18 cellular contexts compared by ENCODE assay signal in the genomic region with DNA sequence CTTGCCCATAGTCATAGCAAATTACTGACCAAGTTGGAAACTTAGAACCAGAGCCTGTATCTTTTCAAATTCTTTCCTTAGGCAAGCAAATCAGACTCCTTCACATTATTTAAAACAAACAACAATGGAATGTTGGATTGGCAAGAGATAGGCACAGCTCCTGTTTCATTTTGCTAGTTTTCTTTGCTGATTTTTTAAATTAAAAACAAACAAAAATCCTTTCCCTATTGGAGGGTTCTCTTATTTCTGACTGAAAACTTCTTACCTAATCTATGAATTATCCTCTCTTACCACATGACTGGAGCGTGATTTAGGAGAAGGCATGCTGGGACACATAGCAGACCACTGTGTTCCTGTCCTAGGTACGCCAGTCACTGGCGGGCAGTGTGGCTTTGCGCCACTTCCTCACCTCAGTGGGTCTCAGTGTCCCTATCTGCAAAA.
DNase-seq lines count a peak whose midpoint lies in the region; ATAC-seq and TF ChIP-seq lines count a peak whose summit lies in the region.
"Had no signal": no experiment of that assay in that cellular context is flagged by ENCODE, and none has a peak within 500 bp of the region (broad histone marks: within the 10 kb centered on the region; RNA-seq: fewer than 3 reads in every experiment).

No MANE protein-coding gene starts in this region.

- peaks cover 33% of the 10 kb centered on the region for H3K4me1 ChIP-seq in GM23338 (ENCODE audit: insufficient read depth)
- no peaks in the 10 kb centered on the region for H3K4me1 ChIP-seq in left lung
- peaks cover 0 to 99% (median 35%) of the 10 kb centered on the region in 4 donors for H3K4me1 ChIP-seq in tibial artery
- H3K4me1 ChIP-seq: pancreas, SJCRH30 had no signal

- H3K9me2 ChIP-seq in GM23338 (ENCODE audit: insufficient read depth) = peaks cover 5% of the 10 kb centered on the region; the same call in 1 of the 2 replicates

- H3K36me3 Mint-ChIP-seq in GM23338 (ENCODE audit: low read depth) = no peaks in the 10 kb centered on the region; the same call in 1 of the 3 replicates
- H3K36me3 Mint-ChIP-seq: CD14-positive monocyte had no signal

- intact Hi-C loops in left lung (cut with DNase I) (no loop called here), tibial artery (cut with DNase I; ENCODE audit: low total_unique reads) (no loop called here)

- H3K79me2 ChIP-seq in GM23338 (replicated peaks; ENCODE audit: insufficient read depth) = peaks cover 6% of the 10 kb centered on the region; the same call in 1 of the 2 replicates

- H3K27ac ChIP-seq in GM23338 (ENCODE audit: low read depth) = no peak overlapping the region
- H3K27ac ChIP-seq in left lung = peak overlapping the region; percentile 42 to 71
- peak overlapping the region; percentile 65 to 79 for H3K27ac ChIP-seq in tibial artery
- H3K27ac ChIP-seq: pancreas, SJCRH30 had no signal

- no peaks in the 10 kb centered on the region for H3K9me3 Mint-ChIP-seq in GM23338
- peaks cover 3 to 5% of the 10 kb centered on the region in 2 donors for H3K9me3 Mint-ChIP-seq in stimulated activated naive CD8-positive, alpha-beta T cell treated with anti-CD3 and anti-CD28 coated beads, Interleukin-15, amount 100 ng/mL, for 72 hours
- H3K9me3 Mint-ChIP-seq: activated CD4-positive, alpha-beta memory T cell treated with anti-CD3 and anti-CD28 coated beads, Interleukin-2, amount 10 ng/mL, durations not matched to agents 7 days and 5 days; activated T-helper 17 cell treated with anti-CD3 and anti-CD28 coated beads, Interleukin-2, amount 50 U/mL, for 72 hours had no signal

- no peak overlapping the region for H2AFZ ChIP-seq in GM23338

- H3K27me3 ChIP-seq in GM23338 (ENCODE audit: insufficient read depth) = no peaks in the 10 kb centered on the region
- H3K27me3 ChIP-seq in left lung = no peaks in the 10 kb centered on the region
- no peaks in the 10 kb centered on the region for H3K27me3 ChIP-seq in tibial artery
- H3K27me3 ChIP-seq: pancreas, SJCRH30 had no signal

- H4K20me1 ChIP-seq in GM23338 (replicated peaks; ENCODE audit: insufficient read depth) = no peaks in the 10 kb centered on the region

- DNase-seq in GM23338 (ENCODE audit: low spot score) (no peak), choroid plexus epithelial cell (ENCODE audit: low read depth) (peak; percentile 77), left lung (no peak), tibial artery (no peak), NCI-H524 (lab: John Stamatoyannopoulos, UW) (no peak), NCI-H146 treated with DMSO at 0.1 percent for 48 hours (lab: John Stamatoyannopoulos, UW; ENCODE audit: unreplicated experiment) (no peak)
- DNase-seq in stimulated activated naive CD8-positive, alpha-beta T cell treated with anti-CD3 and anti-CD28 coated beads, Interleukin-15, Interleukin-2, amounts not matched to agents 100 U/mL and 50 U/mL, for 24 hours = no peak
- DNase-seq in stimulated activated naive CD8-positive, alpha-beta T cell treated with anti-CD3 and anti-CD28 coated beads, Interleukin-15, amount 100 ng/mL, for 72 hours = no peak
- DNase-seq: activated CD4-positive, alpha-beta memory T cell treated with anti-CD3 and anti-CD28 coated beads, Interleukin-2, amount 10 ng/mL, durations not matched to agents 7 days and 5 days; anterior cingulate cortex; effector memory CD4-positive, alpha-beta T cell; NCI-H1092; pancreas; SJCRH30 had no signal

- H3K36me3 ChIP-seq in GM23338 (ENCODE audit: insufficient read depth) (no peaks in the 10 kb centered on the region), left lung (no peaks in the 10 kb centered on the region), tibial artery (no peaks in the 10 kb centered on the region)
- H3K36me3 ChIP-seq: pancreas, SJCRH30 had no signal

- no peak overlapping the region for H3K4me3 ChIP-seq in GM23338
- H3K4me3 ChIP-seq in choroid plexus epithelial cell (ENCODE audit: low read depth, low read length) = peak overlapping the region; percentile 39
- no peak overlapping the region for H3K4me3 ChIP-seq in left lung
- H3K4me3 ChIP-seq in tibial artery = peak overlapping the region; percentile 1 to 5
- H3K4me3 ChIP-seq: pancreas, SJCRH30 had no signal

- H3K4me1 Mint-ChIP-seq in GM23338 = peaks cover 32% of the 10 kb centered on the region
- peaks cover 38% of the 10 kb centered on the region for H3K4me1 Mint-ChIP-seq in stimulated activated naive CD8-positive, alpha-beta T cell treated with anti-CD3 and anti-CD28 coated beads, Interleukin-15, amount 100 ng/mL, for 72 hours

- ATAC-seq in GM23338 = no peak
- ATAC-seq in left lung = peak; percentile 72
- no peak for ATAC-seq in stimulated activated naive CD8-positive, alpha-beta T cell treated with anti-CD3 and anti-CD28 coated beads, Interleukin-15, Interleukin-2, amounts not matched to agents 100 U/mL and 50 U/mL, for 24 hours
- no peak for ATAC-seq in stimulated activated naive CD8-positive, alpha-beta T cell treated with anti-CD3 and anti-CD28 coated beads, Interleukin-15, amount 100 ng/mL, for 72 hours
- ATAC-seq: activated T-helper 17 cell treated with anti-CD3 and anti-CD28 coated beads, Interleukin-2, amount 50 U/mL, for 72 hours; HepG2 had no signal

- H3K4me2 ChIP-seq in GM23338 = no peak overlapping the region

- H3K9me3 ChIP-seq in left lung (no peaks in the 10 kb centered on the region), tibial artery (no peaks in the 10 kb centered on the region)
- H3K9me3 ChIP-seq: pancreas, SJCRH30 had no signal

- TF ChIP-seq CTCF in GM23338 (conservative IDR thresholded peaks at IDR 0.05; ENCODE audit: low read depth in 2 of 2) (no peak), choroid plexus epithelial cell (conservative IDR thresholded peaks at IDR 0.05; ENCODE audit: low read depth, low read length) (no peak), left lung (IDR thresholded peaks at IDR 0.05) (no peak), tibial artery (IDR thresholded peaks at IDR 0.05) (no peak)

- H3K4me3 Mint-ChIP-seq in GM23338 = no peak overlapping the region
- no peak overlapping the region for H3K4me3 Mint-ChIP-seq in stimulated activated naive CD8-positive, alpha-beta T cell treated with anti-CD3 and anti-CD28 coated beads, Interleukin-15, amount 100 ng/mL, for 72 hours
- H3K4me3 Mint-ChIP-seq: activated CD4-positive, alpha-beta memory T cell treated with anti-CD3 and anti-CD28 coated beads, Interleukin-2, amount 10 ng/mL, durations not matched to agents 7 days and 5 days; activated T-helper 17 cell treated with anti-CD3 and anti-CD28 coated beads, Interleukin-2, amount 50 U/mL, for 72 hours; CD14-positive monocyte; memory B cell had no signal

- H3K27ac Mint-ChIP-seq in GM23338 = peak overlapping the region; percentile 61; the same call in 1 of the 2 replicates
- H3K27ac Mint-ChIP-seq in stimulated activated naive CD8-positive, alpha-beta T cell treated with anti-CD3 and anti-CD28 coated beads, Interleukin-15, amount 100 ng/mL, for 72 hours = no peak overlapping the region
- H3K27ac Mint-ChIP-seq: activated CD4-positive, alpha-beta memory T cell treated with anti-CD3 and anti-CD28 coated beads, Interleukin-2, amount 10 ng/mL, durations not matched to agents 7 days and 5 days; activated T-helper 17 cell treated with anti-CD3 and anti-CD28 coated beads, Interleukin-2, amount 50 U/mL, for 72 hours; CD14-positive monocyte; memory B cell had no signal

- H3F3A ChIP-seq in GM23338 (replicated peaks; ENCODE audit: low read depth) = no peaks in the 10 kb centered on the region

- no peaks in the 10 kb centered on the region for H3K27me3 Mint-ChIP-seq in GM23338 (ENCODE audit: insufficient read depth, low read depth, poor library complexity)
- H3K27me3 Mint-ChIP-seq in stimulated activated naive CD8-positive, alpha-beta T cell treated with anti-CD3 and anti-CD28 coated beads, Interleukin-15, amount 100 ng/mL, for 72 hours = no peaks in the 10 kb centered on the region
- H3K27me3 Mint-ChIP-seq: activated CD4-positive, alpha-beta memory T cell treated with anti-CD3 and anti-CD28 coated beads, Interleukin-2, amount 10 ng/mL, durations not matched to agents 7 days and 5 days; activated T-helper 17 cell treated with anti-CD3 and anti-CD28 coated beads, Interleukin-2, amount 50 U/mL, for 72 hours; memory B cell had no signal

TF ChIP-seq in GM23338, 12 proteins besides CTCF, POLR2A, EP300 and RAD21 (continues in another document):
- TF ChIP-seq NANOG (IDR thresholded peaks at IDR 0.05; ENCODE audit: borderline replicate concordance) = no peak
- no peak for TF ChIP-seq STAT1 (IDR thresholded peaks at IDR 0.05; ENCODE audit: unreplicated experiment)
- TF ChIP-seq, protein P1, sequence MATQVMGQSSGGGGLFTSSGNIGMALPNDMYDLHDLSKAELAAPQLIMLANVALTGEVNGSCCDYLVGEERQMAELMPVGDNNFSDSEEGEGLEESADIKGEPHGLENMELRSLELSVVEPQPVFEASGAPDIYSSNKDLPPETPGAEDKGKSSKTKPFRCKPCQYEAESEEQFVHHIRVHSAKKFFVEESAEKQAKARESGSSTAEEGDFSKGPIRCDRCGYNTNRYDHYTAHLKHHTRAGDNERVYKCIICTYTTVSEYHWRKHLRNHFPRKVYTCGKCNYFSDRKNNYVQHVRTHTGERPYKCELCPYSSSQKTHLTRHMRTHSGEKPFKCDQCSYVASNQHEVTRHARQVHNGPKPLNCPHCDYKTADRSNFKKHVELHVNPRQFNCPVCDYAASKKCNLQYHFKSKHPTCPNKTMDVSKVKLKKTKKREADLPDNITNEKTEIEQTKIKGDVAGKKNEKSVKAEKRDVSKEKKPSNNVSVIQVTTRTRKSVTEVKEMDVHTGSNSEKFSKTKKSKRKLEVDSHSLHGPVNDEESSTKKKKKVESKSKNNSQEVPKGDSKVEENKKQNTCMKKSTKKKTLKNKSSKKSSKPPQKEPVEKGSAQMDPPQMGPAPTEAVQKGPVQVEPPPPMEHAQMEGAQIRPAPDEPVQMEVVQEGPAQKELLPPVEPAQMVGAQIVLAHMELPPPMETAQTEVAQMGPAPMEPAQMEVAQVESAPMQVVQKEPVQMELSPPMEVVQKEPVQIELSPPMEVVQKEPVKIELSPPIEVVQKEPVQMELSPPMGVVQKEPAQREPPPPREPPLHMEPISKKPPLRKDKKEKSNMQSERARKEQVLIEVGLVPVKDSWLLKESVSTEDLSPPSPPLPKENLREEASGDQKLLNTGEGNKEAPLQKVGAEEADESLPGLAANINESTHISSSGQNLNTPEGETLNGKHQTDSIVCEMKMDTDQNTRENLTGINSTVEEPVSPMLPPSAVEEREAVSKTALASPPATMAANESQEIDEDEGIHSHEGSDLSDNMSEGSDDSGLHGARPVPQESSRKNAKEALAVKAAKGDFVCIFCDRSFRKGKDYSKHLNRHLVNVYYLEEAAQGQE (IDR thresholded peaks at IDR 0.05; ENCODE audit: unreplicated experiment) = no peak
- TF ChIP-seq POLR2AphosphoS5 (IDR thresholded peaks at IDR 0.05; ENCODE audit: low read depth) = no peak
- TF ChIP-seq EZH2 (IDR thresholded peaks at IDR 0.05; ENCODE audit: low read depth, unreplicated experiment) = no peak
- TF ChIP-seq JUNB (IDR thresholded peaks at IDR 0.05; ENCODE audit: unreplicated experiment) = no peak
- TF ChIP-seq CREB1 (CRISPR knock-in tag; IDR thresholded peaks at IDR 0.05; ENCODE audit: low read depth) = no peak

Comparison
In these comparisons a context has a peak if more than half of its experiments do, and no peak if none do; other contexts are left out.
1. H3K4me3 ChIP-seq: peak in choroid plexus epithelial cell (single experiment) and tibial artery (2 of 2); none in GM23338 (single experiment) and left lung (0 of 2).